Comparison of ENCODE assay signal across 15 cellular contexts in genomic region chr5:72151169-72151568, GRCh38. TPM values are rescaled to one million over a fixed set of nuclear protein-coding genes. Genes with fewer than 3 reads are reported as not detected.
DNase-seq lines count a peak whose midpoint lies in the region; ATAC-seq, FAIRE-seq and TF ChIP-seq lines count a peak whose summit lies in the region.
"Had no signal": no experiment of that assay in that cellular context is flagged by ENCODE, and none has a peak within 500 bp of the region (broad histone marks: within the 10 kb centered on the region; RNA-seq: fewer than 3 reads in every experiment).

No MANE protein-coding gene starts in this region.

- no peak overlapping the region for H3K4me3 ChIP-seq in left ventricle myocardium inferior
- H3K4me3 ChIP-seq in bronchial epithelial cell (ENCODE audit: low read depth, low read length): no peak overlapping the region
- H3K4me3 ChIP-seq: colonic mucosa, SJSA1, upper lobe of left lung had no signal

- no peak overlapping the region for H3K4me3 Mint-ChIP-seq in nephron

- TF ChIP-seq CTCF in left ventricle myocardium inferior (IDR thresholded peaks at IDR 0.05; ENCODE audit: borderline replicate concordance) (no peak), bronchial epithelial cell (IDR thresholded peaks at IDR 0.05; ENCODE audit: insufficient read depth, low read length, severe bottlenecking) (no peak), nephron (IDR thresholded peaks at IDR 0.05; ENCODE audit: unreplicated experiment in 3 of 3) (no peak)

- H3K27ac ChIP-seq in left ventricle myocardium inferior (replicated peaks): peak overlapping the region; percentile 67
- H3K27ac ChIP-seq: colonic mucosa, upper lobe of left lung, VCaP had no signal

- no peak for ATAC-seq in Right ventricle myocardium superior (ENCODE audit: poor library complexity)

- H3K9me3 Mint-ChIP-seq in nephron: no peaks in the 10 kb centered on the region

- H3K4me1 Mint-ChIP-seq in nephron: peaks cover 62% of the 10 kb centered on the region

- peaks cover 3% of the 10 kb centered on the region for H3K36me3 Mint-ChIP-seq in nephron (ENCODE audit: low read depth)

- peaks cover 68% of the 10 kb centered on the region for H3K4me1 ChIP-seq in left ventricle myocardium inferior
- H3K4me1 ChIP-seq: colonic mucosa, upper lobe of left lung had no signal

- intact Hi-C loops in left ventricle myocardium inferior (cut with micrococcal nuclease): no loop called here
- intact Hi-C loops in Right ventricle myocardium superior (cut with DNase I): no loop called here

- H3K27ac Mint-ChIP-seq in nephron: peak overlapping the region in 2 of 3 experiments; percentile 18 to 90

- no peak for DNase-seq in left ventricle myocardium inferior
- no peak for DNase-seq in Right ventricle myocardium superior
- peak; percentile 33 for DNase-seq in bronchial epithelial cell (ENCODE audit: low read depth)
- no peak for DNase-seq in urothelium cell line (ENCODE audit: low spot score)
- no peak for DNase-seq in SHP77 treated with DMSO at 0.1 percent for 48 hours (lab: John Stamatoyannopoulos, UW)
- no peak for DNase-seq in iPS-NIHi11 (ENCODE audit: low spot score)
- no peak for DNase-seq in NCI-H82 (lab: John Stamatoyannopoulos, UW)
- DNase-seq: activated naive CD4-positive, alpha-beta T cell treated with anti-CD3 and anti-CD28 coated beads, Interleukin-2, amount 50 U/mL, for 16 hours; colonic mucosa; islet precursor cell; NCI-H1436; upper lobe of left lung had no signal

- no peaks in the 10 kb centered on the region for H3K9me3 ChIP-seq in left ventricle myocardium inferior (replicated peaks)
- H3K9me3 ChIP-seq: colonic mucosa, SJSA1, upper lobe of left lung had no signal

- H3K36me3 ChIP-seq in left ventricle myocardium inferior (peaks cover 9% of the 10 kb centered on the region), bronchial epithelial cell (ENCODE audit: control insufficient read depth, insufficient read depth, low read length) (no peaks in the 10 kb centered on the region)
- H3K36me3 ChIP-seq: colonic mucosa, upper lobe of left lung had no signal

- FAIRE-seq in bronchial epithelial cell (lab: Jason Lieb, UNC) (no peak), urothelium cell line (lab: Jason Lieb, UNC) (peak; percentile 17)

- no peaks in the 10 kb centered on the region for H3K27me3 Mint-ChIP-seq in nephron (ENCODE audit: low read depth)

- H3K27me3 ChIP-seq in left ventricle myocardium inferior (ENCODE audit: low read depth): no peaks in the 10 kb centered on the region
- H3K27me3 ChIP-seq in bronchial epithelial cell (ENCODE audit: control insufficient read depth, insufficient read depth, low read length): no peaks in the 10 kb centered on the region
- H3K27me3 ChIP-seq: colonic mucosa, SJSA1, upper lobe of left lung had no signal

RNA-seq across cellular contexts. Expression of gene MAP1B, which starts 43.9 kb away (rescaled TPM):
- total RNA-seq in left ventricle myocardium inferior: 73.2 TPM
- 49.7 TPM for total RNA-seq in Right ventricle myocardium superior
- 5.8 and 9.7 TPM in 2 replicates for total RNA-seq in bronchial epithelial cell
